ENCODE assay signal across 2 cellular contexts in genomic region chr11:2866178-2866577, GRCh38.
TF ChIP-seq lines count a peak whose summit lies in the region.

No MANE protein-coding gene starts in this region.

TF ChIP-seq in HepG2, 621 proteins besides CTCF, POLR2A, EP300 and RAD21:
- TF ChIP-seq ZNF768 (CRISPR knock-in tag; IDR thresholded peaks at IDR 0.05) (peak; percentile 96), ZNF709 (CRISPR knock-in tag; IDR thresholded peaks at IDR 0.05) (no peak), PBX2 (CRISPR knock-in tag; IDR thresholded peaks at IDR 0.05) (no peak)

TF ChIP-seq in H1, 55 proteins besides CTCF, POLR2A, EP300 and RAD21:
- no peak for TF ChIP-seq SIN3A (conservative IDR thresholded peaks at IDR 0.05 in 1 of 2, IDR thresholded peaks at IDR 0.05 in 1 of 2; ENCODE audit: low read depth in 1 of 2, low read length in 2 of 2)
- no peak for TF ChIP-seq EZH2 (IDR thresholded peaks at IDR 0.05; ENCODE audit: low read depth, low read length, severe bottlenecking)
- no peak for TF ChIP-seq KDM5A (IDR thresholded peaks at IDR 0.05; ENCODE audit: low read length)
- TF ChIP-seq ATF3 (IDR thresholded peaks at IDR 0.05; ENCODE audit: insufficient read depth, low read depth, low read length), result no peak
- TF ChIP-seq JUN (IDR thresholded peaks at IDR 0.05; ENCODE audit: low read depth, low read length), result no peak
- TF ChIP-seq KDM1A (IDR thresholded peaks at IDR 0.05; ENCODE audit: borderline replicate concordance, low read length), result peak; percentile 76; the same call in 1 of the 2 replicates
- TF ChIP-seq NANOG (IDR thresholded peaks at IDR 0.05; ENCODE audit: insufficient read depth, low read depth, low read length, poor library complexity, severe bottlenecking), result no peak
- no peak for TF ChIP-seq KDM4A (IDR thresholded peaks at IDR 0.05; ENCODE audit: low read depth, low read length, severe bottlenecking)
